12 cellular contexts compared by ENCODE assay signal in genomic region chr19:19482785-19483625, GRCh38. TPM values are rescaled to one million over a fixed set of nuclear protein-coding genes. Genes with fewer than 3 reads are reported as not detected.
DNase-seq lines count a peak whose midpoint lies in the region; ATAC-seq and TF ChIP-seq lines count a peak whose summit lies in the region.
"Had no signal": no experiment of that assay in that cellular context is flagged by ENCODE, and none has a peak within 500 bp of the region (broad histone marks: within the 10 kb centered on the region; RNA-seq: fewer than 3 reads in every experiment).

No MANE protein-coding gene starts in this region.

- CTCF ChIA-PET in activated CD8-positive, alpha-beta T cell treated with anti-CD3 and anti-CD28 coated beads, Interleukin-2, amount 10 ng/mL, durations not matched to agents 7 days and 5 days (lab: Charles Lee) = interaction anchor here (2.1 kb wide), 1 partner anchor 7 kb away, joined by 6 read pairs; no protein-coding TSS in a partner anchor
- CTCF ChIA-PET in naive thymus-derived CD4-positive, alpha-beta T cell (lab: Charles Lee) = no interaction called here

- H3K4me1 ChIP-seq in naive thymus-derived CD4-positive, alpha-beta T cell (ENCODE audit: control insufficient read depth in 2 of 2, insufficient read depth in 2 of 2, low read length in 2 of 2) = peaks cover 10 to 35% of the 10 kb centered on the region in 2 donors
- peaks cover 19% of the 10 kb centered on the region for H3K4me1 ChIP-seq in testis

- H3K27ac Mint-ChIP-seq in stimulated activated naive CD8-positive, alpha-beta T cell treated with anti-CD3 and anti-CD28 coated beads, Interleukin-15, Interleukin-2, amounts not matched to agents 100 ng/mL and 50 ng/mL, for 24 hours = peak overlapping the region; percentile 31
- peak overlapping the region in 1 of 2 donors; percentile 13 for H3K27ac Mint-ChIP-seq in stimulated activated naive CD8-positive, alpha-beta T cell treated with anti-CD3 and anti-CD28 coated beads, Interleukin-15, amount 100 ng/mL, for 72 hours
- peak overlapping the region; percentile 60 for H3K27ac Mint-ChIP-seq in activated CD8-positive, alpha-beta T cell treated with anti-CD3 and anti-CD28 coated beads, Interleukin-2, amount 10 ng/mL, durations not matched to agents 7 days and 5 days
- H3K27ac Mint-ChIP-seq in naive thymus-derived CD4-positive, alpha-beta T cell = peak overlapping the region; percentile 60 to 87 (median 72)

- no peaks in the 10 kb centered on the region for H3K9me3 Mint-ChIP-seq in stimulated activated naive CD8-positive, alpha-beta T cell treated with anti-CD3 and anti-CD28 coated beads, Interleukin-15, Interleukin-2, amounts not matched to agents 100 ng/mL and 50 ng/mL, for 24 hours
- H3K9me3 Mint-ChIP-seq in stimulated activated naive CD8-positive, alpha-beta T cell treated with anti-CD3 and anti-CD28 coated beads, Interleukin-15, amount 100 ng/mL, for 72 hours = no peaks in the 10 kb centered on the region
- H3K9me3 Mint-ChIP-seq in activated CD8-positive, alpha-beta T cell treated with anti-CD3 and anti-CD28 coated beads, Interleukin-2, amount 10 ng/mL, durations not matched to agents 7 days and 5 days (ENCODE audit: insufficient read depth) = no peaks in the 10 kb centered on the region
- H3K9me3 Mint-ChIP-seq in naive thymus-derived CD4-positive, alpha-beta T cell = no peaks in the 10 kb centered on the region

- H3K36me3 ChIP-seq in naive thymus-derived CD4-positive, alpha-beta T cell (ENCODE audit: control insufficient read depth in 2 of 3, insufficient read depth in 3 of 3, low read length in 3 of 3) = peaks cover 0 to 21% (median 0%) of the 10 kb centered on the region in 3 experiments
- H3K36me3 ChIP-seq in testis (ENCODE audit: low read depth, missing control alignments) = no peaks in the 10 kb centered on the region
- H3K36me3 ChIP-seq: left ventricle myocardium inferior had no signal

- DNase-seq in stimulated activated naive CD8-positive, alpha-beta T cell treated with anti-CD3 and anti-CD28 coated beads, Interleukin-15, amount 100 ng/mL, for 72 hours = no peak
- DNase-seq in activated CD8-positive, alpha-beta T cell treated with anti-CD3 and anti-CD28 coated beads, Interleukin-2, amount 10 ng/mL, durations not matched to agents 7 days and 5 days = no peak
- no peak for DNase-seq in naive thymus-derived CD4-positive, alpha-beta T cell
- DNase-seq in head of caudate nucleus = no peak
- no peak for DNase-seq in NCI-H1092 (lab: John Stamatoyannopoulos, UW)
- DNase-seq in testis = no peak
- DNase-seq: left ventricle myocardium inferior, NCI-H226 had no signal

- POLR2A ChIA-PET in activated CD8-positive, alpha-beta T cell treated with anti-CD3 and anti-CD28 coated beads, Interleukin-2, amount 10 ng/mL, durations not matched to agents 7 days and 5 days (lab: Charles Lee) = interaction anchor here (1.0 to 1.6 kb wide), 2 partner anchors 23 to 33 kb away, joined by 3 to 6 read pairs; partner anchors contain the start of gene NDUFA13
- POLR2A ChIA-PET in naive thymus-derived CD4-positive, alpha-beta T cell (lab: Charles Lee) = interaction anchor here (0.7 to 1.3 kb wide), 5 partner anchors 44 to 110 kb away, joined by 3 read pairs; no protein-coding TSS in a partner anchor

- H3K36me3 Mint-ChIP-seq in stimulated activated naive CD8-positive, alpha-beta T cell treated with anti-CD3 and anti-CD28 coated beads, Interleukin-15, Interleukin-2, amounts not matched to agents 100 ng/mL and 50 ng/mL, for 24 hours (ENCODE audit: low read depth) = peaks cover 18% of the 10 kb centered on the region
- H3K36me3 Mint-ChIP-seq in activated CD8-positive, alpha-beta T cell treated with anti-CD3 and anti-CD28 coated beads, Interleukin-2, amount 10 ng/mL, durations not matched to agents 7 days and 5 days (ENCODE audit: low read depth) = peaks cover 45% of the 10 kb centered on the region
- peaks cover 0 to 11% (median 3%) of the 10 kb centered on the region in 5 donors for H3K36me3 Mint-ChIP-seq in naive thymus-derived CD4-positive, alpha-beta T cell

- TF ChIP-seq POLR2A in testis (IDR thresholded peaks at IDR 0.05) = no peak

- intact Hi-C loops in naive thymus-derived CD4-positive, alpha-beta T cell (cut with micrococcal nuclease) = loop anchor here in 1 of 2 donors (10.0 kb wide), 1 partner anchor 418 kb away; the partner anchor contains the start of gene SLC25A42
- intact Hi-C loops in head of caudate nucleus (cut with DNase I) (no loop called here), testis (cut with DNase I; ENCODE audit: low total_unique reads) (no loop called here)

- H3K27me3 ChIP-seq in naive thymus-derived CD4-positive, alpha-beta T cell (ENCODE audit: control insufficient read depth in 2 of 2, insufficient read depth in 2 of 2, low read length in 2 of 2) = no peaks in the 10 kb centered on the region
- no peaks in the 10 kb centered on the region for H3K27me3 ChIP-seq in testis
- H3K27me3 ChIP-seq: vagina had no signal

- no peak for TF ChIP-seq CTCF in testis (IDR thresholded peaks at IDR 0.05)

- H3K4me1 Mint-ChIP-seq in stimulated activated naive CD8-positive, alpha-beta T cell treated with anti-CD3 and anti-CD28 coated beads, Interleukin-15, Interleukin-2, amounts not matched to agents 100 ng/mL and 50 ng/mL, for 24 hours (ENCODE audit: low read depth) = peaks cover 63% of the 10 kb centered on the region
- peaks cover 89% of the 10 kb centered on the region for H3K4me1 Mint-ChIP-seq in stimulated activated naive CD8-positive, alpha-beta T cell treated with anti-CD3 and anti-CD28 coated beads, Interleukin-15, amount 100 ng/mL, for 72 hours
- H3K4me1 Mint-ChIP-seq in activated CD8-positive, alpha-beta T cell treated with anti-CD3 and anti-CD28 coated beads, Interleukin-2, amount 10 ng/mL, durations not matched to agents 7 days and 5 days (ENCODE audit: low read depth) = peaks cover 68% of the 10 kb centered on the region
- peaks cover 24 to 82% (median 68%) of the 10 kb centered on the region in 7 donors for H3K4me1 Mint-ChIP-seq in naive thymus-derived CD4-positive, alpha-beta T cell

- no peak overlapping the region for H3K4me3 ChIP-seq in naive thymus-derived CD4-positive, alpha-beta T cell (ENCODE audit: low read length)
- H3K4me3 ChIP-seq in testis = no peak overlapping the region
- H3K4me3 ChIP-seq: left ventricle myocardium inferior, vagina had no signal

- H3K4me3 Mint-ChIP-seq in stimulated activated naive CD8-positive, alpha-beta T cell treated with anti-CD3 and anti-CD28 coated beads, Interleukin-15, Interleukin-2, amounts not matched to agents 100 ng/mL and 50 ng/mL, for 24 hours = no peak overlapping the region
- H3K4me3 Mint-ChIP-seq in stimulated activated naive CD8-positive, alpha-beta T cell treated with anti-CD3 and anti-CD28 coated beads, Interleukin-15, amount 100 ng/mL, for 72 hours = no peak overlapping the region
- no peak overlapping the region for H3K4me3 Mint-ChIP-seq in activated CD8-positive, alpha-beta T cell treated with anti-CD3 and anti-CD28 coated beads, Interleukin-2, amount 10 ng/mL, durations not matched to agents 7 days and 5 days
- peak overlapping the region in 1 of 10 donors; percentile 18 for H3K4me3 Mint-ChIP-seq in naive thymus-derived CD4-positive, alpha-beta T cell

- 49 to 64% methylated on average over 10 to 19 of the region's 19 CpGs for WGBS in testis, 2 donors

- H3K27ac ChIP-seq in naive thymus-derived CD4-positive, alpha-beta T cell (ENCODE audit: low read depth, low read length) = peak overlapping the region; percentile 39
- H3K27ac ChIP-seq in testis = no peak overlapping the region
- H3K27ac ChIP-seq: left ventricle myocardium inferior, vagina had no signal

- no peak for ATAC-seq in stimulated activated naive CD8-positive, alpha-beta T cell treated with anti-CD3 and anti-CD28 coated beads, Interleukin-15, amount 100 ng/mL, for 72 hours
- ATAC-seq in activated CD8-positive, alpha-beta T cell treated with anti-CD3 and anti-CD28 coated beads, Interleukin-2, amount 10 ng/mL, durations not matched to agents 7 days and 5 days = no peak
- no peak for ATAC-seq in naive thymus-derived CD4-positive, alpha-beta T cell
- no peak for ATAC-seq in GM21447 (IDR thresholded peaks at IDR 0.05; ENCODE audit: unreplicated experiment)
- ATAC-seq: esophagus mucosa had no signal

- no peaks in the 10 kb centered on the region for H3K9me3 ChIP-seq in naive thymus-derived CD4-positive, alpha-beta T cell (ENCODE audit: control insufficient read depth in 2 of 3, low read length in 3 of 3)
- H3K9me3 ChIP-seq in testis = no peaks in the 10 kb centered on the region
- H3K9me3 ChIP-seq: left ventricle myocardium inferior, vagina had no signal

- no peaks in the 10 kb centered on the region for H3K27me3 Mint-ChIP-seq in stimulated activated naive CD8-positive, alpha-beta T cell treated with anti-CD3 and anti-CD28 coated beads, Interleukin-15, Interleukin-2, amounts not matched to agents 100 ng/mL and 50 ng/mL, for 24 hours
- no peaks in the 10 kb centered on the region for H3K27me3 Mint-ChIP-seq in stimulated activated naive CD8-positive, alpha-beta T cell treated with anti-CD3 and anti-CD28 coated beads, Interleukin-15, amount 100 ng/mL, for 72 hours
- H3K27me3 Mint-ChIP-seq in activated CD8-positive, alpha-beta T cell treated with anti-CD3 and anti-CD28 coated beads, Interleukin-2, amount 10 ng/mL, durations not matched to agents 7 days and 5 days (ENCODE audit: low read depth) = no peaks in the 10 kb centered on the region
- no peaks in the 10 kb centered on the region for H3K27me3 Mint-ChIP-seq in naive thymus-derived CD4-positive, alpha-beta T cell

RNA-seq across cellular contexts. Expression of gene TSSK6, which starts 32.3 kb away (rescaled TPM):
- 1 to 10 TPM; 3.4 to 3.9 TPM for total RNA-seq in activated CD8-positive, alpha-beta T cell treated with anti-CD3 and anti-CD28 coated beads, Interleukin-2, amount 10 ng/mL, durations not matched to agents 7 days and 5 days
- total RNA-seq in naive thymus-derived CD4-positive, alpha-beta T cell = 10 to 100 TPM in 1 of 5 experiments, 1 to 10 TPM in 4; 3.3 to 11.3 (median 5.2) TPM
- polyA plus RNA-seq in naive thymus-derived CD4-positive, alpha-beta T cell = 1 to 10 TPM; 1.4 to 4.2 TPM
- total RNA-seq in testis = 100 to 1,000 TPM; 117 to 722 TPM
- polyA plus RNA-seq in testis (ENCODE audit: insufficient read depth, low read depth, low replicate concordance) = 125 TPM

RNA-seq across cellular contexts. Expression of gene NDUFA13, which starts 33.0 kb away (rescaled TPM):
- 100 to 1,000 TPM; 388 to 413 TPM for total RNA-seq in activated CD8-positive, alpha-beta T cell treated with anti-CD3 and anti-CD28 coated beads, Interleukin-2, amount 10 ng/mL, durations not matched to agents 7 days and 5 days
- 100 to 1,000 TPM; 172 to 362 (median 176) TPM for total RNA-seq in naive thymus-derived CD4-positive, alpha-beta T cell
- polyA plus RNA-seq in naive thymus-derived CD4-positive, alpha-beta T cell = 100 to 1,000 TPM; 363 to 380 TPM
- 100 to 1,000 TPM; 210 to 283 TPM for total RNA-seq in testis
- 260 TPM for polyA plus RNA-seq in testis (ENCODE audit: insufficient read depth, low read depth, low replicate concordance)

RNA-seq across cellular contexts. Expression of gene YJEFN3, which starts 45.7 kb away (rescaled TPM):
- total RNA-seq in activated CD8-positive, alpha-beta T cell treated with anti-CD3 and anti-CD28 coated beads, Interleukin-2, amount 10 ng/mL, durations not matched to agents 7 days and 5 days = 10 to 100 TPM; 10.0 to 10.6 TPM
- 10 to 100 TPM in 3 of 5 experiments, 1 to 10 TPM in 2; 3.3 to 18.2 (median 12.7) TPM for total RNA-seq in naive thymus-derived CD4-positive, alpha-beta T cell
- under 1 TPM in 1 of 2 donors, not detected in 1; 0.68 TPM for polyA plus RNA-seq in naive thymus-derived CD4-positive, alpha-beta T cell
- 10 to 100 TPM; 29.3 to 49.1 TPM for total RNA-seq in testis
- 24.2 TPM for polyA plus RNA-seq in testis (ENCODE audit: insufficient read depth, low read depth, low replicate concordance)

RNA-seq across cellular contexts. Expression of gene CILP2, which starts 55.1 kb away (rescaled TPM):
- under 1 TPM; 0.16 to 0.24 TPM for total RNA-seq in activated CD8-positive, alpha-beta T cell treated with anti-CD3 and anti-CD28 coated beads, Interleukin-2, amount 10 ng/mL, durations not matched to agents 7 days and 5 days
- under 1 TPM in 4 of 5 experiments, not detected in 1; 0.32 to 0.53 (median 0.49) TPM for total RNA-seq in naive thymus-derived CD4-positive, alpha-beta T cell
- under 1 TPM; 0.27 to 0.69 TPM for polyA plus RNA-seq in naive thymus-derived CD4-positive, alpha-beta T cell
- 1 to 10 TPM; 5.6 to 9.5 TPM for total RNA-seq in testis
- polyA plus RNA-seq in testis (ENCODE audit: insufficient read depth, low read depth, low replicate concordance) = 10.0 TPM
- total RNA-seq: esophagus mucosa had no signal

Comparison
In these comparisons a context has a peak if more than half of its experiments do, and no peak if none do; other contexts are left out.
1. RNA of gene TSSK6, which starts 32.3 kb away (total RNA-seq): 117 to 722 TPM in testis; 3.3 to 11.3 TPM in naive thymus-derived CD4-positive, alpha-beta T cell and 3.4 to 3.9 TPM in activated CD8-positive, alpha-beta T cell treated with anti-CD3 and anti-CD28 coated beads, Interleukin-2, amount 10 ng/mL, durations not matched to agents 7 days and 5 days; every median in the first group is over 4 times any median in the second.